In the genomic region with DNA sequence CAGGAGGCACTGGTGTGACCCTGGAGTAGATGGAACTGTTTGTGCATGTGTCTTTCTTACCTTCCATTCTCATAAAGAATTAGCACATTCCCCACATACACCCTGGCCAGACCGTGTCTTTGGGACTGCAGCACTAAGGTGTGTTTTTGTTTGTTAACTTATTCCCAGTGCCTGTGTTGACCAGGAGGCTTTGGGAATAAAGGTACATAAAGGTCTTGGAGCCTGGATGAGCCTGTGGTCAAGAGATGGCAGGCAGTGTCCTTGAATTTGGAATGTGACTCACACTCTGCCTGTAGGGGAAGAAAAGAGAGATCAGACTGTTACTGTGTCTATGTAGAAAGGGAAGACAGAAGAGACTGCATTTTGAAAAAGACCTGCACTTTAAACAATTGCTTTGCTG, we compare ENCODE assay signal across 19 cellular contexts.
"Had no signal": no experiment of that assay in that cellular context is flagged by ENCODE, and none has a peak within 500 bp of the region (broad histone marks: within the 10 kb centered on the region; RNA-seq: fewer than 3 reads in every experiment).

No MANE protein-coding gene starts in this region.

- H3K4me1 ChIP-seq: esophagus squamous epithelium, lower lobe of right lung, prostate gland had no signal

- ATAC-seq: lower lobe of right lung; natural killer cell treated with Interleukin-12 subunit alpha and Interleukin-12 subunit beta and Interleukin-15 and Interleukin-18, amount 100 ng/mL, for 72 hours; sciatic nerve; stimulated activated naive B cell treated with anti-CD40 and anti-IgM and Interleukin-4, amounts not matched to agents 10 μg/mL and 1 μg/mL and 100 μg/mL, for 72 hours; stimulated activated naive CD8-positive, alpha-beta T cell treated with anti-CD3 and anti-CD28 coated beads, Interleukin-15, amount 100 ng/mL, for 72 hours had no signal

- H3K36me3 ChIP-seq: transverse colon had no signal

- H3K4me3 ChIP-seq: esophagus squamous epithelium, left ventricle myocardium inferior, lower lobe of right lung, prostate gland, skin epidermis, thoracic aorta, transverse colon had no signal

- H3K27me3 ChIP-seq: esophagus squamous epithelium, transverse colon had no signal

- H3K27ac ChIP-seq: esophagus squamous epithelium, left ventricle myocardium inferior, lower lobe of right lung, parathyroid adenoma, prostate gland, skin epidermis, thoracic aorta, transverse colon had no signal

- H3K9me3 ChIP-seq: esophagus squamous epithelium, left ventricle myocardium inferior, lower lobe of right lung, prostate gland, thoracic aorta, transverse colon had no signal

- DNase-seq: dermis blood vessel endothelial cell; esophagus squamous epithelium; foreskin fibroblast; immature natural killer cell; kidney; left cardiac atrium; left ventricle myocardium inferior; lower lobe of right lung; stimulated activated CD4-positive, alpha-beta T cell treated with anti-CD3 and anti-CD28 coated beads, Interleukin-2, amount 100 ng/mL, for 24 hours; stimulated activated CD4-positive, alpha-beta T cell treated with anti-CD3 and anti-CD28 coated beads, Interleukin-4, amount 100 ng/mL, for 4 hours; stimulated activated naive B cell treated with anti-CD40 and anti-IgM and Interleukin-4, amounts not matched to agents 10 μg/mL and 1 μg/mL and 100 μg/mL, for 72 hours; stimulated activated naive CD8-positive, alpha-beta T cell treated with anti-CD3 and anti-CD28 coated beads, Interleukin-15, amount 100 ng/mL, for 72 hours; transverse colon had no signal
